8 cellular contexts compared by ENCODE assay signal in genomic region chr11:124174001-124174400, GRCh38. TPM values are rescaled to one million over a fixed set of nuclear protein-coding genes. Genes with fewer than 3 reads are reported as not detected.
DNase-seq lines count a peak whose midpoint lies in the region; ATAC-seq and TF ChIP-seq lines count a peak whose summit lies in the region.

No MANE protein-coding gene starts in this region.

- H3K9me3 ChIP-seq in spleen, result no peaks in the 10 kb centered on the region

- H3K27ac Mint-ChIP-seq in immature natural killer cell, result no peak overlapping the region
- H3K27ac Mint-ChIP-seq in activated CD4-positive, alpha-beta memory T cell treated with anti-CD3 and anti-CD28 coated beads for 36 hours, result no peak overlapping the region

- H3K4me1 ChIP-seq in spleen, result no peaks in the 10 kb centered on the region

- in situ Hi-C loops in astrocyte of the cerebellum (cut with HindIII; ENCODE audit: low sequenced_read_pairs), result no loop called here

- 22 to 33% (median 32%) methylated on average over 3 of the region's 3 CpGs for WGBS in spleen, 5 donors

- no peaks in the 10 kb centered on the region for H3K27me3 ChIP-seq in spleen (replicated peaks in 1 of 7)

- DNase-seq in DMS53 treated with DMSO at 0.1 percent for 48 hours (lab: John Stamatoyannopoulos, UW; ENCODE audit: unreplicated experiment) (peak; percentile 91), NCI-H1092 treated with DMSO at 0.1 percent for 48 hours (lab: John Stamatoyannopoulos, UW) (peak; percentile 93), astrocyte of the cerebellum (ENCODE audit: low read depth) (peak; percentile 81), lung microvascular endothelial cell (ENCODE audit: low read depth in 2 of 2) (peak; percentile 85 to 91), spleen (no peak), immature natural killer cell (no peak)
- no peak for DNase-seq in activated CD4-positive, alpha-beta memory T cell treated with anti-CD3 and anti-CD28 coated beads for 36 hours

- ATAC-seq in HG02852 (IDR thresholded peaks at IDR 0.05; ENCODE audit: unreplicated experiment), result no peak

- no peak overlapping the region for H3K27ac ChIP-seq in spleen

- H3K9me3 Mint-ChIP-seq in immature natural killer cell, result peaks cover 0 to 8% (median 0%) of the 10 kb centered on the region in 6 donors
- no peaks in the 10 kb centered on the region for H3K9me3 Mint-ChIP-seq in activated CD4-positive, alpha-beta memory T cell treated with anti-CD3 and anti-CD28 coated beads for 36 hours

- H3K4me3 Mint-ChIP-seq in immature natural killer cell, result no peak overlapping the region
- no peak overlapping the region for H3K4me3 Mint-ChIP-seq in activated CD4-positive, alpha-beta memory T cell treated with anti-CD3 and anti-CD28 coated beads for 36 hours

- TF ChIP-seq POLR2A in spleen (IDR thresholded peaks at IDR 0.05), result no peak

- H3K4me3 ChIP-seq in astrocyte of the cerebellum (ENCODE audit: low read depth, low read length) (no peak overlapping the region), spleen (no peak overlapping the region)

- peaks cover 0 to 3% (median 0%) of the 10 kb centered on the region in 3 donors for H3K27me3 Mint-ChIP-seq in immature natural killer cell (ENCODE audit: low read depth in 3 of 3)
- H3K27me3 Mint-ChIP-seq in activated CD4-positive, alpha-beta memory T cell treated with anti-CD3 and anti-CD28 coated beads for 36 hours, result peaks cover under 1% of the 10 kb centered on the region

- POLR2A ChIA-PET in activated CD4-positive, alpha-beta memory T cell treated with anti-CD3 and anti-CD28 coated beads for 36 hours (lab: Charles Lee), result no interaction called here

- no peaks in the 10 kb centered on the region for H3K36me3 Mint-ChIP-seq in immature natural killer cell
- no peaks in the 10 kb centered on the region for H3K36me3 Mint-ChIP-seq in activated CD4-positive, alpha-beta memory T cell treated with anti-CD3 and anti-CD28 coated beads for 36 hours

- H3K4me1 Mint-ChIP-seq in immature natural killer cell, result no peaks in the 10 kb centered on the region
- no peaks in the 10 kb centered on the region for H3K4me1 Mint-ChIP-seq in activated CD4-positive, alpha-beta memory T cell treated with anti-CD3 and anti-CD28 coated beads for 36 hours (ENCODE audit: low read depth)

- TF ChIP-seq CTCF in astrocyte of the cerebellum (IDR thresholded peaks at IDR 0.05; ENCODE audit: low read depth, low read length, missing control alignments) (no peak), spleen (IDR thresholded peaks at IDR 0.05 in 8 of 11, conservative IDR thresholded peaks at IDR 0.05 in 3 of 11) (no peak)

- no peaks in the 10 kb centered on the region for H3K36me3 ChIP-seq in spleen

- intact Hi-C loops in spleen (cut with DNase I; ENCODE audit: low total_unique reads), result no loop called here
- intact Hi-C loops in activated CD4-positive, alpha-beta memory T cell treated with anti-CD3 and anti-CD28 coated beads for 36 hours (cut with micrococcal nuclease), result no loop called here

- CTCF ChIA-PET in activated CD4-positive, alpha-beta memory T cell treated with anti-CD3 and anti-CD28 coated beads for 36 hours (lab: Charles Lee), result interaction anchor here (0.6 to 1.8 kb wide), 3 partner anchors 21 to 206 kb away, joined by 3 to 7 read pairs (median 3); no protein-coding TSS in a partner anchor

RNA-seq across cellular contexts. Expression of gene OR10D3, which starts 9.1 kb away (rescaled TPM):
- total RNA-seq in lung microvascular endothelial cell, result not detected in 2 replicates
- not detected for total RNA-seq in spleen
- polyA plus RNA-seq in spleen, result not detected
- polyA plus RNA-seq in immature natural killer cell, result not detected
- total RNA-seq in activated CD4-positive, alpha-beta memory T cell treated with anti-CD3 and anti-CD28 coated beads for 36 hours, result not detected

RNA-seq across cellular contexts. Expression of gene VWA5A, which starts 58.8 kb away (rescaled TPM):
- total RNA-seq in lung microvascular endothelial cell (3.2 and 4.1 TPM in 2 replicates), spleen (10 to 100 TPM; 11.4 to 15.4 (median 11.8) TPM)
- polyA plus RNA-seq in spleen (1 to 10 TPM; 6.7 to 8.2 (median 6.7) TPM), immature natural killer cell (10 to 100 TPM; 11.2 to 12.9 (median 12.8) TPM)
- 1 to 10 TPM; 6.9 to 7.5 TPM for total RNA-seq in activated CD4-positive, alpha-beta memory T cell treated with anti-CD3 and anti-CD28 coated beads for 36 hours

Comparison
In these comparisons a context has a peak if more than half of its experiments do, and no peak if none do; other contexts are left out.
1. DNase-seq: peak in DMS53 treated with DMSO at 0.1 percent for 48 hours (single experiment), NCI-H1092 treated with DMSO at 0.1 percent for 48 hours (single experiment), astrocyte of the cerebellum (single experiment) and lung microvascular endothelial cell (2 of 2); none in spleen (single experiment), immature natural killer cell (0 of 3) and activated CD4-positive, alpha-beta memory T cell treated with anti-CD3 and anti-CD28 coated beads for 36 hours (single experiment).